In the genomic region with DNA sequence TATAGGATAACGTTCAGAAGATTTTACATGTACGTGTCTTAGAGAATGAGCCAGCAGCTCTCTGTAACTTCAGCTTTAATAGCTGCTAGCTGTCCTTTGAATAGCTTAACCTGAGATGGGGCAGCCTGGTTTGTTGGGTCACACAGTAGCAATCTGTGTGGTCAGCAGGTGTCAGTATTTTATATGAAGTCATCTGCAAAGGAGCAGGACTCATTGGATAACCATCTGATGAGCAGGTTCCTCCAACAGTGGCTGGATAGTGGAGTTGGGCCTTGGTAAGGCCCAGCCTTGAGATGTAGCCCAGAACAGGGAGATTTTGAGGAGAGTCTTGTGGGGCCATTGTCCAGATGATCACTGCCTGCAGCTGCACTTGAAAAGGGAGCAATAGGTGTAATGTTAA, we compare ENCODE assay signal across 7 cellular contexts. TPM values are rescaled to one million over a fixed set of nuclear protein-coding genes. Genes with fewer than 3 reads are reported as not detected.
A peak's percentile ranks its signal among the peaks of the same experiment; 100 is the strongest.
DNase-seq lines count a peak whose midpoint lies in the region; ATAC-seq and TF ChIP-seq lines count a peak whose summit lies in the region.
"Had no signal": no experiment of that assay in that cellular context is flagged by ENCODE, and none has a peak within 500 bp of the region (broad histone marks: within the 10 kb centered on the region; RNA-seq: fewer than 3 reads in every experiment).

No MANE protein-coding gene starts in this region.

- H3K9me3 ChIP-seq in OCI-LY3 (ENCODE audit: insufficient read depth, low read length): no peaks in the 10 kb centered on the region

- no peak overlapping the region for H3K4me3 ChIP-seq in OCI-LY3 (ENCODE audit: low read length)

- peak overlapping the region; percentile 20; the same call in 1 of the 2 replicates for H3K4me2 ChIP-seq in OCI-LY3 (ENCODE audit: low read length)

- DNase-seq in DMS53 (lab: John Stamatoyannopoulos, UW): peak; percentile 81
- peak; percentile 52 for DNase-seq in iPS-NIHi7 (ENCODE audit: extremely low spot score)
- no peak for DNase-seq in sciatic nerve (ENCODE audit: low spot score)
- DNase-seq: amygdala had no signal

- no peaks in the 10 kb centered on the region for H3K27me3 ChIP-seq in OCI-LY3 (ENCODE audit: low read depth, low read length)

- ATAC-seq in GM18517 (IDR thresholded peaks at IDR 0.05; ENCODE audit: unreplicated experiment): no peak
- no peak for ATAC-seq in GM21717 (IDR thresholded peaks at IDR 0.05; ENCODE audit: unreplicated experiment)
- ATAC-seq in sciatic nerve: no peak

- no peaks in the 10 kb centered on the region for H3K36me3 ChIP-seq in OCI-LY3 (replicated peaks; ENCODE audit: low read depth, low read length)

- H3K9ac ChIP-seq in OCI-LY3 (ENCODE audit: low read length): no peak overlapping the region

- intact Hi-C loops in sciatic nerve (cut with DNase I): no loop called here

- no peak overlapping the region for H2AFZ ChIP-seq in OCI-LY3 (ENCODE audit: low read depth, low read length)

- TF ChIP-seq CTCF in OCI-LY3 (IDR thresholded peaks at IDR 0.05; ENCODE audit: low read depth, low read length): peak; percentile 33; the same call in 1 of the 2 replicates

- no peaks in the 10 kb centered on the region for H4K20me1 ChIP-seq in OCI-LY3 (ENCODE audit: insufficient read depth, low read length)

- H3K79me2 ChIP-seq in OCI-LY3 (ENCODE audit: low read length): no peaks in the 10 kb centered on the region

- peaks cover 24% of the 10 kb centered on the region for H3K4me1 ChIP-seq in OCI-LY3 (ENCODE audit: low read length)

- H3K27ac ChIP-seq in OCI-LY3 (ENCODE audit: low read length): no peak overlapping the region

RNA-seq across cellular contexts. Expression of a gene that starts 6.4 kb away (rescaled TPM):
- 41.6 TPM for total RNA-seq in sciatic nerve

RNA-seq across cellular contexts. Expression of a gene that starts 22.3 kb away (rescaled TPM):
- total RNA-seq in sciatic nerve: 104 TPM

RNA-seq across cellular contexts. Expression of a gene that starts 30.9 kb away (rescaled TPM):
- 91.5 TPM for total RNA-seq in sciatic nerve

RNA-seq across cellular contexts. Expression of a gene that starts 45.2 kb away (rescaled TPM):
- total RNA-seq in sciatic nerve: not detected

RNA-seq across cellular contexts. Expression of a gene that starts 50.6 kb away (rescaled TPM):
- 194 TPM for total RNA-seq in sciatic nerve
